5 cellular contexts compared by ENCODE assay signal in the genomic region with DNA sequence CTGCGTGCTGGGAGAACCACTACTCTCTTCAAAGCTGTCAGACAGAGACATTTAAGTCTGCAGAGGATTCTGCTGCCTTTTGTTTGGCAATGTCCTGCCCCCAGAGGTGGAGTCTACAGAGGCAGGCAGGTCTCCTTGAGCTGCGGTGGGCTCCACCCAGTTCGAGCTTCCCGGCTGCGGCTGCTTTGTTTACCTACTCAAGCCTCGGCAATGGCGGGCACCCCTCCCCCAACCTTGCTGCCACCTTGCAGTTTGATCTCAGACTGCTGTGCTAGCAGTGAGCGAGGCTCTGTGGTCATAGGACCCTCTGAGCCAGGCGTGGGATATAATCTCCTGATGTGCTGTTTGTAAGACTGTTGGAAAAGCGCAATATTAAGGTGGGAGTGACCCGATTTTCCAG. TPM values are rescaled to one million over a fixed set of nuclear protein-coding genes. Genes with fewer than 3 reads are reported as not detected.
"Had no signal": no experiment of that assay in that cellular context is flagged by ENCODE, and none has a peak within 500 bp of the region (broad histone marks: within the 10 kb centered on the region; RNA-seq: fewer than 3 reads in every experiment).

No MANE protein-coding gene starts in this region.

RNA-seq across cellular contexts. Expression of a gene that starts 39.6 kb away (rescaled TPM):
- total RNA-seq: NCI-H460; SJCRH30; T-cell; T-helper 1 cell treated with Interleukin-12 subunit alpha and Interleukin-12 subunit beta and Interleukin-4 antibody, amounts not matched to agents 30 ng/mL and 1 ng/mL, for 36 hours; T-helper 17 cell had no signal
